ENCODE assay signal across 12 cellular contexts in the genomic region with DNA sequence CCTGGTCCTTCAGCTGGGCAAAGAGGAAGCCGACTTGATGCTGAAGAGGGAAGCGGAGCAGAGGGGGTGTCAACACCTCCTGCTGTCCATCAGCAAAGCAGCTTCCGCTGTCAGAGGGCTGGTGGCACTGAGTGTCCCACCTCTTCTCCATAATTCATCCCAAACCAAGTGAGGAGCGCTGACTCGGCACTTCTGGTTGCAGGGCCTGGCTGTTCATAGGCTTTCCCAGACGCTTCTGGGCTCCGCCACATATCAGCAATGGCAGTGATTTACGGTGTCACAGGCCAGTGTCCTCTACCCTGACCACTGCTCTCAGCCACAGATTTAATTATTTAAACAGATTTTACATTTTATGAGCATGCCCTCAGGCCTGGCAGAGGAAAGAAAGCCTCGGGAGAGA.
DNase-seq lines count a peak whose midpoint lies in the region; TF ChIP-seq lines count a peak whose summit lies in the region.
"Had no signal": no experiment of that assay in that cellular context is flagged by ENCODE, and none has a peak within 500 bp of the region (broad histone marks: within the 10 kb centered on the region; RNA-seq: fewer than 3 reads in every experiment).

No MANE protein-coding gene starts in this region.

- H3K4me3 Mint-ChIP-seq in neural crest cell = no peak overlapping the region
- no peak overlapping the region for H3K4me3 Mint-ChIP-seq in chondrocyte (ENCODE audit: unreplicated experiment)
- no peak overlapping the region for H3K4me3 Mint-ChIP-seq in glutamatergic neuron (ENCODE audit: unreplicated experiment)
- H3K4me3 Mint-ChIP-seq: CD8-positive, alpha-beta memory T cell had no signal

- H3K4me3 ChIP-seq in hepatocyte = no peak overlapping the region
- H3K4me3 ChIP-seq: BLaER1 had no signal

- POLR2A ChIA-PET in HEK293T (lab: Yijun Ruan, JAX) = no interaction called here

- H3K9me3 ChIP-seq in hepatocyte (ENCODE audit: low read depth) = no peaks in the 10 kb centered on the region
- H3K9me3 ChIP-seq: BLaER1 had no signal

- no peaks in the 10 kb centered on the region for H3K79me2 ChIP-seq in hepatocyte

- WGBS in hepatocyte (ENCODE audit: low lambda C conversion rate, missing lambda C conversion rate) = 81% methylated on average over 9 of the region's 9 CpGs

- H2AFZ ChIP-seq in hepatocyte = no peak overlapping the region

- H3K27me3 Mint-ChIP-seq in neural crest cell (ENCODE audit: low read depth) (no peaks in the 10 kb centered on the region), chondrocyte (ENCODE audit: low read depth) (peaks cover 2% of the 10 kb centered on the region), glutamatergic neuron (ENCODE audit: unreplicated experiment) (no peaks in the 10 kb centered on the region)
- H3K27me3 Mint-ChIP-seq: CD8-positive, alpha-beta memory T cell had no signal

- H4K20me1 ChIP-seq in hepatocyte (ENCODE audit: insufficient read depth, poor library complexity, severe bottlenecking) = no peaks in the 10 kb centered on the region
- H4K20me1 ChIP-seq: BLaER1 had no signal

- H3K4me1 Mint-ChIP-seq in neural crest cell (peaks cover 6% of the 10 kb centered on the region), chondrocyte (ENCODE audit: low read depth) (no peaks in the 10 kb centered on the region), glutamatergic neuron (ENCODE audit: low read depth, unreplicated experiment) (no peaks in the 10 kb centered on the region)
- H3K4me1 Mint-ChIP-seq: CD8-positive, alpha-beta memory T cell had no signal

- H3K4me1 ChIP-seq in hepatocyte (ENCODE audit: insufficient read depth) = peaks cover 30% of the 10 kb centered on the region
- H3K4me1 ChIP-seq: BLaER1 had no signal

- no peaks in the 10 kb centered on the region for H3K36me3 Mint-ChIP-seq in neural crest cell (ENCODE audit: low read depth)
- peaks cover 1% of the 10 kb centered on the region for H3K36me3 Mint-ChIP-seq in chondrocyte (ENCODE audit: low read depth)
- H3K36me3 Mint-ChIP-seq in glutamatergic neuron (ENCODE audit: unreplicated experiment) = no peaks in the 10 kb centered on the region
- H3K36me3 Mint-ChIP-seq: CD8-positive, alpha-beta memory T cell had no signal

- no peak for TF ChIP-seq CTCF in hepatocyte (IDR thresholded peaks at IDR 0.05; ENCODE audit: poor library complexity)
- TF ChIP-seq CTCF in neural crest cell (conservative IDR thresholded peaks at IDR 0.05) = no peak
- TF ChIP-seq CTCF in chondrocyte (IDR thresholded peaks at IDR 0.05) = no peak
- TF ChIP-seq CTCF in glutamatergic neuron (IDR thresholded peaks at IDR 0.05; ENCODE audit: partially characterized antibody, unreplicated experiment) = no peak

- no peak overlapping the region for H3K4me2 ChIP-seq in hepatocyte
- H3K4me2 ChIP-seq: BLaER1 had no signal

- H3K9me2 ChIP-seq in hepatocyte (replicated peaks; ENCODE audit: insufficient read depth) = no peaks in the 10 kb centered on the region

- no peaks in the 10 kb centered on the region for H3K36me3 ChIP-seq in hepatocyte (replicated peaks; ENCODE audit: insufficient read depth, low read depth)
- H3K36me3 ChIP-seq: BLaER1 had no signal

- H3K9me3 Mint-ChIP-seq in neural crest cell = no peaks in the 10 kb centered on the region
- peaks cover 4% of the 10 kb centered on the region for H3K9me3 Mint-ChIP-seq in chondrocyte (ENCODE audit: low read depth)
- H3K9me3 Mint-ChIP-seq in glutamatergic neuron (ENCODE audit: unreplicated experiment) = no peaks in the 10 kb centered on the region

- no peaks in the 10 kb centered on the region for H3K27me3 ChIP-seq in hepatocyte
- H3K27me3 ChIP-seq: BLaER1 had no signal

- peak; percentile 42 for DNase-seq in ELF-1 (ENCODE audit: low read depth, low spot score)
- no peak for DNase-seq in HEK293T (ENCODE audit: extremely low spot score)
- no peak for DNase-seq in hepatocyte (ENCODE audit: low spot score)
- no peak for DNase-seq in neural crest cell (ENCODE audit: low read depth, low spot score)
- no peak for DNase-seq in chondrocyte (ENCODE audit: low spot score)
- no peak for DNase-seq in glutamatergic neuron
- no peak for DNase-seq in NCI-H1048 (lab: John Stamatoyannopoulos, UW)
- DNase-seq: Caco-2; CD8-positive, alpha-beta memory T cell; DND-41; GF-D8 had no signal

- CTCF ChIA-PET in HEK293T (lab: Yijun Ruan, JAX) = no interaction called here

- H3K27ac ChIP-seq in hepatocyte = peak overlapping the region; percentile 32
- H3K27ac ChIP-seq: BLaER1 had no signal

- H3K27ac Mint-ChIP-seq in neural crest cell (ENCODE audit: unreplicated experiment) (peak overlapping the region; percentile 37), chondrocyte (ENCODE audit: unreplicated experiment) (no peak overlapping the region), glutamatergic neuron (ENCODE audit: unreplicated experiment) (no peak overlapping the region)
- H3K27ac Mint-ChIP-seq: CD8-positive, alpha-beta memory T cell had no signal

TF ChIP-seq in HEK293T, 16 proteins besides CTCF, POLR2A, EP300 and RAD21:
- TF ChIP-seq PKNOX1 (IDR thresholded peaks at IDR 0.05) = peak; percentile 20; the same call in 1 of the 2 replicates
- no peak for TF ChIP-seq TARDBP (IDR thresholded peaks at IDR 0.05)
